In the genomic region with DNA sequence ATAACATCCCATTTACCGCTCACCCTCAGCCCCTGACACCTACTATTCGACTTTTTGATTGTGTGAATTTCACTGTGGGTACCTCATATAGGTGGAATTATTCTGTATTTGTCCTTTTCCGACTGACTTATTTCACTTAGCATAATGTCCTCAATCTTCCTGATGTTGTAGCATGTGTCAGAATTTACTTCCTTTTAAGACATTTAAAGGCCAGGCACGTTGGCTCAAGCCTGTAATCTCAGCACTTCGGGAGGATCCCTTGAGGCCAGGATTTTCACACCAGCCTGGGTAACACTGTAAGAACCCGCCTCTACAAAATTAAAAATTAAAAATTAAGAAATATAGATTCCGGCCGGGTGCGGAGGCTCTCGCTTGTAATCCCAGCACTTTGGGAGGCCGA, we compare ENCODE assay signal across 21 cellular contexts.
"Had no signal": no experiment of that assay in that cellular context is flagged by ENCODE, and none has a peak within 500 bp of the region (broad histone marks: within the 10 kb centered on the region; RNA-seq: fewer than 3 reads in every experiment).

No MANE protein-coding gene starts in this region.

- H3K27ac Mint-ChIP-seq: dendritic cell treated with granulocyte-macrophage colony-stimulating factor and Interleukin-4, amounts not matched to agents 40 ng/mL and 50 ng/mL, for 4 days; effector memory CD8-positive, alpha-beta T cell; immature natural killer cell; naive thymus-derived CD4-positive, alpha-beta T cell; stimulated activated effector memory CD8-positive, alpha-beta T cell treated with anti-CD3 and anti-CD28 coated beads, Interleukin-12 subunit alpha, Interleukin-12 subunit beta, amount 100 ng/mL, for 72 hours had no signal

- H3K27me3 ChIP-seq: esophagus squamous epithelium, gastroesophageal sphincter, neutrophil, ovary, suprapubic skin, thyroid gland had no signal

- H3K27me3 Mint-ChIP-seq: dendritic cell treated with granulocyte-macrophage colony-stimulating factor and Interleukin-4, amounts not matched to agents 40 ng/mL and 50 ng/mL, for 4 days; effector memory CD8-positive, alpha-beta T cell; naive thymus-derived CD4-positive, alpha-beta T cell had no signal

- FAIRE-seq: colon, keratinocyte had no signal

- H3K4me1 ChIP-seq: esophagus squamous epithelium, gastroesophageal sphincter, suprapubic skin, thyroid gland had no signal

- H3K9me3 ChIP-seq: esophagus squamous epithelium, gastroesophageal sphincter, neutrophil, ovary, suprapubic skin, thyroid gland had no signal

- H3K4me3 Mint-ChIP-seq: dendritic cell treated with granulocyte-macrophage colony-stimulating factor and Interleukin-4, amounts not matched to agents 40 ng/mL and 50 ng/mL, for 4 days; effector memory CD8-positive, alpha-beta T cell; immature natural killer cell; naive thymus-derived CD4-positive, alpha-beta T cell; stimulated activated effector memory CD8-positive, alpha-beta T cell treated with anti-CD3 and anti-CD28 coated beads, Interleukin-12 subunit alpha, Interleukin-12 subunit beta, amount 100 ng/mL, for 72 hours had no signal

- H3K36me3 ChIP-seq: ovary, thyroid gland had no signal

- H3K4me3 ChIP-seq: esophagus squamous epithelium, gastroesophageal sphincter, ovary, suprapubic skin, thyroid gland had no signal

- H3K27ac ChIP-seq: esophagus squamous epithelium, gastroesophageal sphincter, neutrophil, ovary, suprapubic skin, thyroid gland had no signal

- H3K4me1 Mint-ChIP-seq: stimulated activated effector memory CD8-positive, alpha-beta T cell treated with anti-CD3 and anti-CD28 coated beads, Interleukin-12 subunit alpha, Interleukin-12 subunit beta, amount 100 ng/mL, for 72 hours had no signal

- DNase-seq: cerebellar nuclear complex; effector memory CD8-positive, alpha-beta T cell; esophagus squamous epithelium; foreskin fibroblast; glutamatergic neuron; immature natural killer cell; left ventricle myocardium superior; mesendoderm; naive thymus-derived CD4-positive, alpha-beta T cell; ovary; stimulated activated CD4-positive, alpha-beta T cell treated with anti-CD3 and anti-CD28 coated beads, Interleukin-4, amount 100 ng/mL, for 1 hour; stimulated activated CD8-positive, alpha-beta memory T cell treated with anti-CD3 and anti-CD28 coated beads, Interleukin-4, amount 100 ng/mL, for 48 hours; stimulated activated naive CD8-positive, alpha-beta T cell treated with anti-CD3 and anti-CD28 coated beads, Interleukin-15, Interleukin-2, amounts not matched to agents 100 U/mL and 50 U/mL, for 24 hours had no signal

- H3K9me3 Mint-ChIP-seq: dendritic cell treated with granulocyte-macrophage colony-stimulating factor and Interleukin-4, amounts not matched to agents 40 ng/mL and 50 ng/mL, for 4 days; effector memory CD8-positive, alpha-beta T cell; immature natural killer cell; naive thymus-derived CD4-positive, alpha-beta T cell; stimulated activated effector memory CD8-positive, alpha-beta T cell treated with anti-CD3 and anti-CD28 coated beads, Interleukin-12 subunit alpha, Interleukin-12 subunit beta, amount 100 ng/mL, for 72 hours had no signal

- ATAC-seq: effector memory CD8-positive, alpha-beta T cell; gastroesophageal sphincter; naive thymus-derived CD4-positive, alpha-beta T cell; stimulated activated effector memory CD8-positive, alpha-beta T cell treated with anti-CD3 and anti-CD28 coated beads, Interleukin-12 subunit alpha, Interleukin-12 subunit beta, amount 100 ng/mL, for 72 hours; stimulated activated naive CD8-positive, alpha-beta T cell treated with anti-CD3 and anti-CD28 coated beads, Interleukin-15, Interleukin-2, amounts not matched to agents 100 U/mL and 50 U/mL, for 24 hours had no signal
